In genomic region chr7:25858200-25858561, GRCh38 we compare ENCODE assay signal across 15 cellular contexts.
DNase-seq lines count a peak whose midpoint lies in the region; TF ChIP-seq lines count a peak whose summit lies in the region.
"Had no signal": no experiment of that assay in that cellular context is flagged by ENCODE, and none has a peak within 500 bp of the region (broad histone marks: within the 10 kb centered on the region; RNA-seq: fewer than 3 reads in every experiment).

No MANE protein-coding gene starts in this region.

- DNase-seq in epithelial cell of prostate (ENCODE audit: low read depth, low spot score) (no peak), osteoblast (ENCODE audit: insufficient read length, low spot score, missing footprints) (no peak), NCI-H2029 (lab: John Stamatoyannopoulos, UW) (no peak), NCI-H446 (lab: John Stamatoyannopoulos, UW) (no peak), NOMO-1 treated with dmso at 0.1 percent for 144 hours (lab: John Stamatoyannopoulos, UW; ENCODE audit: unreplicated experiment) (no peak), MM.1S (no peak)
- DNase-seq: activated CD4-positive, alpha-beta T cell treated with anti-CD3 and anti-CD28 coated beads for 4 hours; NCI-H1694; NCI-H226; RPMI8226; stimulated activated CD4-positive, alpha-beta T cell treated with anti-CD3 and anti-CD28 coated beads, Interleukin-15, amount 100 ng/mL, for 24 hours; testis had no signal

- H3K79me2 ChIP-seq in osteoblast (ENCODE audit: insufficient read depth, low read length), result peaks cover 4% of the 10 kb centered on the region
- no peaks in the 10 kb centered on the region for H3K79me2 ChIP-seq in MM.1S (ENCODE audit: low read length)

- H2AFZ ChIP-seq in osteoblast (ENCODE audit: low read length), result peak overlapping the region; percentile 96
- H2AFZ ChIP-seq in MM.1S (ENCODE audit: low read length), result no peak overlapping the region
- H2AFZ ChIP-seq: neural progenitor cell had no signal

- 23% methylated on average over 8 of the region's 9 CpGs for WGBS in HUES64

- peaks cover 19% of the 10 kb centered on the region for H3F3A ChIP-seq in MM.1S (ENCODE audit: insufficient read depth, low read length)

- H3K9me2 ChIP-seq in MM.1S (replicated peaks; ENCODE audit: insufficient read depth, low read length), result no peaks in the 10 kb centered on the region

- H3K4me1 ChIP-seq in ES-I3 (ENCODE audit: insufficient read depth, low read length) (peaks cover 22% of the 10 kb centered on the region), HUES64 (ENCODE audit: insufficient read depth, low read length) (peaks cover 44% of the 10 kb centered on the region), osteoblast (ENCODE audit: insufficient read depth, low read length) (peaks cover 36% of the 10 kb centered on the region), MM.1S (ENCODE audit: low read length) (0 out of 2 replicates have a peak, but pooled peaks cover 9% of the 10 kb centered on the region)

- no peaks in the 10 kb centered on the region for H3K36me3 ChIP-seq in ES-I3 (ENCODE audit: insufficient read depth, low read length)
- H3K36me3 ChIP-seq in HUES64 (ENCODE audit: insufficient read depth, low read length), result no peaks in the 10 kb centered on the region
- H3K36me3 ChIP-seq in osteoblast (ENCODE audit: insufficient read depth, low read length), result no peaks in the 10 kb centered on the region
- no peaks in the 10 kb centered on the region for H3K36me3 ChIP-seq in MM.1S (replicated peaks; ENCODE audit: insufficient read depth, low read length)
- H3K36me3 ChIP-seq: neural progenitor cell had no signal

- H3K4me3 ChIP-seq in HUES64 (ENCODE audit: low read length) (peak overlapping the region; percentile 76), osteoblast (ENCODE audit: insufficient read depth, low read length) (peak overlapping the region; percentile 72), MM.1S (ENCODE audit: low read length) (no peak overlapping the region)

- H4K20me1 ChIP-seq in osteoblast (ENCODE audit: insufficient read depth, low read length), result no peaks in the 10 kb centered on the region
- peaks cover 4% of the 10 kb centered on the region for H4K20me1 ChIP-seq in MM.1S (ENCODE audit: insufficient read depth, low read length)

- TF ChIP-seq CTCF in osteoblast (IDR thresholded peaks at IDR 0.05; ENCODE audit: extremely low read depth, low read depth, low read length), result no peak
- no peak for TF ChIP-seq CTCF in MM.1S (IDR thresholded peaks at IDR 0.05; ENCODE audit: low read length)

- H3K27me3 ChIP-seq in HUES64 (ENCODE audit: insufficient read depth, low read length) (peaks cover 75% of the 10 kb centered on the region), osteoblast (ENCODE audit: insufficient read depth, low read length) (peaks cover 3% of the 10 kb centered on the region), MM.1S (replicated peaks; ENCODE audit: insufficient read depth, low read length) (peaks cover 90% of the 10 kb centered on the region)

- peak overlapping the region; percentile 98 for H3K9ac ChIP-seq in ES-I3 (ENCODE audit: low read depth, low read length)
- H3K9ac ChIP-seq in HUES64 (ENCODE audit: low read depth, low read length), result no peak overlapping the region
- H3K9ac ChIP-seq in MM.1S (ENCODE audit: low read length), result no peak overlapping the region
- H3K9ac ChIP-seq: neural progenitor cell had no signal

- peak overlapping the region; percentile 100 for H3K4me2 ChIP-seq in osteoblast (ENCODE audit: insufficient read depth, low read length)
- no peak overlapping the region for H3K4me2 ChIP-seq in MM.1S (ENCODE audit: low read depth, low read length)

- H3K9me3 ChIP-seq in ES-I3 (ENCODE audit: control insufficient read depth, insufficient read depth, low read length) (no peaks in the 10 kb centered on the region), HUES64 (ENCODE audit: insufficient read depth, low read depth, low read length) (no peaks in the 10 kb centered on the region), osteoblast (ENCODE audit: low read depth, low read length) (no peaks in the 10 kb centered on the region), MM.1S (replicated peaks; ENCODE audit: insufficient read depth, low read length) (no peaks in the 10 kb centered on the region)
- H3K9me3 ChIP-seq: testis had no signal

- H3K27ac ChIP-seq in HUES64 (ENCODE audit: low read depth, low read length) (peak overlapping the region; percentile 88; the same call in 1 of the 2 replicates), epithelial cell of prostate (peak overlapping the region; percentile 96), osteoblast (ENCODE audit: low read depth, low read length) (peak overlapping the region; percentile 99), MM.1S (ENCODE audit: low read length) (no peak overlapping the region)
- H3K27ac ChIP-seq: neural progenitor cell, testis had no signal
